ENCODE assay signal across 12 cellular contexts in the genomic region with DNA sequence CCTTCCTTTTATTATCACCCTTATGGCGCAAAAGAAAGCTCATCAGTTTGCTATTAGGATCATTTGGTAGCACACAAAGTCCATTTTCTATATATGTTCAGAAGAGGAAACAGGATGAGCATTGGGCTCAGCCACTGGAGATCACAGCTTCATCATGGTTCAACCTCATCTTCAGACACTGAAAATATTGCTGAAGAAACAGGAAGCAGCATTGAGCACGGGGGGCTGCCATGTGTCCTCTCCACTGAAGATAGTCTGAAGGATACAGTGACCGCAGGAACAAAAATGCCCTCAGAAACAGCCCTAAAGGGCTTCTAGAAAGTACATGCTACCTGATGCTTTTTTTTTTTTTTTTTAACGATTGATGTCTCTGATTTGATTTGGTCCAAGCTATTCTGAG.
"Had no signal": no experiment of that assay in that cellular context is flagged by ENCODE, and none has a peak within 500 bp of the region (broad histone marks: within the 10 kb centered on the region; RNA-seq: fewer than 3 reads in every experiment).

No MANE protein-coding gene starts in this region.

- H3K27ac ChIP-seq: esophagus muscularis mucosa, parathyroid adenoma, skin epidermis, stomach, VCaP had no signal

- ATAC-seq: activated T-helper 17 cell treated with anti-CD3 and anti-CD28 coated beads, Interleukin-2, amount 50 U/mL, for 72 hours had no signal

- H3K36me3 ChIP-seq: esophagus muscularis mucosa, stomach had no signal

- FAIRE-seq: astrocyte, endometrium, urothelium cell line had no signal

- H3K4me1 ChIP-seq: esophagus muscularis mucosa, parathyroid adenoma, stomach had no signal

- H3K4me3 ChIP-seq: esophagus muscularis mucosa, skin epidermis, stomach had no signal

- H3K27me3 ChIP-seq: esophagus muscularis mucosa, stomach had no signal

- H3K9me3 ChIP-seq: esophagus muscularis mucosa, stomach had no signal

- DNase-seq: retina; stimulated activated CD4-positive, alpha-beta T cell treated with anti-CD3 and anti-CD28 coated beads, Interleukin-4, amount 100 ng/mL, for 4 hours; stomach; T-helper 9 cell had no signal
